26 cellular contexts compared by ENCODE assay signal in the genomic region with DNA sequence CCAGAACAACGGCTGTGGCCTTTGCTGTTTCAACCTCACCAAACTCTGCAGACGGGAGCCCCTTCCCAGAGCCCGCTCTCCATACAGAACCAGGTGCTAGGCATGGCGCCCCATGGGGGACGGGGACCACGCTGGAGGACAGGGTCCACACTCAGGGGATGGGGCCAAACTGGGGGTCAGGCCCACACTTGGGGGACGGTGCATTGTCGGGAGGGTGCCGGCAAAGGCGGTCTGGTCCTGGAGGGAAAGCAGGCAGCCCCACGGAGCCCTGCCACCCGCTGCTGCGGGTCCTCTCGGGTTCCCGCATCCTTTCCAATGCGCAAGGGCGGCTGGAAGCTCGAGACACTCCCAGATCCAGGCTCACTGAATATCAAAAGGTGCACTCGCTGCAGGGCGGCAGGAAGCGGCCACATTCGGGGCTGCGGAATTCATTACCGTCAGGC. TPM values are rescaled to one million over a fixed set of nuclear protein-coding genes. Genes with fewer than 3 reads are reported as not detected.
"Had no signal": no experiment of that assay in that cellular context is flagged by ENCODE, and none has a peak within 500 bp of the region (broad histone marks: within the 10 kb centered on the region; RNA-seq: fewer than 3 reads in every experiment).

No MANE protein-coding gene starts in this region.

- H3K27me3 ChIP-seq: breast epithelium, esophagus muscularis mucosa, foreskin keratinocyte, heart right ventricle, tibial nerve had no signal

- FAIRE-seq: TTC549 had no signal

- H3K4me1 ChIP-seq: breast epithelium, esophagus muscularis mucosa, foreskin keratinocyte, heart right ventricle, tibial nerve had no signal

- H3K27ac Mint-ChIP-seq: activated naive CD4-positive, alpha-beta T cell treated with anti-CD3 and anti-CD28 coated beads, Interleukin-2, amount 10 ng/mL, durations not matched to agents 7 days and 5 days; activated T-cell treated with anti-CD3 and anti-CD28 coated beads, Interleukin-2, amount 50 U/mL, for 24 hours; dendritic cell treated with granulocyte-macrophage colony-stimulating factor and Interleukin-4, amounts not matched to agents 40 ng/mL and 50 ng/mL, for 4 days; immature natural killer cell; mesothelial cell of epicardium; T-helper 2 cell treated with Interferon-gamma antibody and Interleukin-4, amounts not matched to agents 5 μg/mL and 100 μg/mL, for 36 hours had no signal

- DNase-seq: activated CD4-positive, alpha-beta T cell treated with anti-CD3 and anti-CD28 coated beads for 48 hours; activated CD4-positive, alpha-beta T cell treated with anti-CD3 and anti-CD28 coated beads, Interleukin-2, amount 50 U/mL, for 48 hours; activated CD8-positive, alpha-beta memory T cell treated with anti-CD3 and anti-CD28 coated beads for 24 hours; activated CD8-positive, alpha-beta memory T cell treated with anti-CD3 and anti-CD28 coated beads, Interleukin-2, amount 50 U/mL, for 48 hours; activated gamma-delta T cell; activated naive CD4-positive, alpha-beta T cell treated with anti-CD3 and anti-CD28 coated beads, Interleukin-2, amount 10 ng/mL, durations not matched to agents 7 days and 5 days; activated T-cell treated with anti-CD3 and anti-CD28 coated beads, Interleukin-2, amount 50 U/mL, for 24 hours; amniotic stem cell; central memory CD4-positive, alpha-beta T cell; foreskin keratinocyte; heart right ventricle; immature natural killer cell; naive B cell; right cardiac atrium; stimulated activated CD4-positive, alpha-beta T cell treated with anti-CD3 and anti-CD28 coated beads, Interleukin-2, amount 100 ng/mL, for 48 hours; stimulated activated naive CD4-positive, alpha-beta T cell treated with Interleukin-2 at 50 U/mL for 16 hours; T-helper 1 cell had no signal

- H3K4me3 Mint-ChIP-seq: activated naive CD4-positive, alpha-beta T cell treated with anti-CD3 and anti-CD28 coated beads, Interleukin-2, amount 10 ng/mL, durations not matched to agents 7 days and 5 days; activated T-cell treated with anti-CD3 and anti-CD28 coated beads, Interleukin-2, amount 50 U/mL, for 24 hours; dendritic cell treated with granulocyte-macrophage colony-stimulating factor and Interleukin-4, amounts not matched to agents 40 ng/mL and 50 ng/mL, for 4 days; immature natural killer cell; mesothelial cell of epicardium; naive B cell; T-helper 2 cell treated with Interferon-gamma antibody and Interleukin-4, amounts not matched to agents 5 μg/mL and 100 μg/mL, for 36 hours had no signal

- H3K4me1 Mint-ChIP-seq: activated naive CD4-positive, alpha-beta T cell treated with anti-CD3 and anti-CD28 coated beads, Interleukin-2, amount 10 ng/mL, durations not matched to agents 7 days and 5 days; mesothelial cell of epicardium had no signal

- H3K27ac ChIP-seq: breast epithelium, esophagus muscularis mucosa, foreskin keratinocyte, heart right ventricle, tibial nerve, VCaP had no signal

- H3K36me3 ChIP-seq: breast epithelium had no signal

- H3K4me3 ChIP-seq: breast epithelium, esophagus muscularis mucosa, heart right ventricle, tibial nerve had no signal

- H3K27me3 Mint-ChIP-seq: activated naive CD4-positive, alpha-beta T cell treated with anti-CD3 and anti-CD28 coated beads, Interleukin-2, amount 10 ng/mL, durations not matched to agents 7 days and 5 days; activated T-cell treated with anti-CD3 and anti-CD28 coated beads, Interleukin-2, amount 50 U/mL, for 24 hours; dendritic cell treated with granulocyte-macrophage colony-stimulating factor and Interleukin-4, amounts not matched to agents 40 ng/mL and 50 ng/mL, for 4 days; naive B cell had no signal

- ATAC-seq: activated CD4-positive, CD25-positive, alpha-beta regulatory T cell treated with anti-CD3 and anti-CD28 coated beads, Interleukin-2, amount 50 U/mL, for 24 hours; foreskin keratinocyte; heart right ventricle; right cardiac atrium had no signal

- H3K9me3 ChIP-seq: breast epithelium, esophagus muscularis mucosa, tibial nerve had no signal

RNA-seq across cellular contexts. Expression of gene SOX8, which starts 52.3 kb away (rescaled TPM):
- total RNA-seq: foreskin keratinocyte had no signal
- polyA plus RNA-seq: foreskin keratinocyte had no signal
